ENCODE assay signal across 20 cellular contexts in the genomic region with DNA sequence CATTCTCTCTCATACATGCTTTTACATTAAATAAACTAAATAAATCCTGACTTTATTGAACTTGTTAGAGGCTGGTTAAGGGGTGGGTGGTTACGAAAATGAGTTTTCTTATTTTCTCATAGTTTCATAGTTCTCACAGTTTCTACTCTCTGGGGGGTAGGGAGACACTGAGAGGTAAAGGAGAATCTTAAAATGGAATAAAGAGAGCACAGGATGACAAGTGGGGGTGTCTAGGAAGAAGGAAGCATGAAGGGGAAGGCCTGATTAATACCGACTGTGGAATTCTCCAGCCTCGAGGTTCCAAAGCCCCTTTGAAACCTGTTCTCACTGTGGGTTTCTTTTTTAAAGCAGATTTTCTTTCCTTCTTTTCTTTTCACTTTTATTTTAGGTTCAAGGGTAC.
"Had no signal": no experiment of that assay in that cellular context is flagged by ENCODE, and none has a peak within 500 bp of the region (broad histone marks: within the 10 kb centered on the region; RNA-seq: fewer than 3 reads in every experiment).

No MANE protein-coding gene starts in this region.

- H3K4me3 ChIP-seq: adrenal gland, breast epithelium, left ventricle myocardium inferior, thoracic aorta, upper lobe of right lung had no signal

- H3K36me3 ChIP-seq: adrenal gland, breast epithelium, left ventricle myocardium inferior, thoracic aorta, upper lobe of right lung had no signal

- H3K4me1 Mint-ChIP-seq: immature natural killer cell; neural crest cell; stimulated activated naive B cell treated with anti-CD40 and anti-IgM and Interleukin-4, amounts not matched to agents 10 μg/mL and 1 μg/mL and 100 μg/mL, for 72 hours; WTC11 had no signal

- ATAC-seq: esophagus mucosa; stimulated activated naive B cell treated with anti-CD40 and anti-IgM and Interleukin-4, amounts not matched to agents 10 μg/mL and 1 μg/mL and 100 μg/mL, for 72 hours; upper lobe of right lung; WTC11 had no signal

- H3K9me3 Mint-ChIP-seq: activated naive CD4-positive, alpha-beta T cell treated with anti-CD3 and anti-CD28 coated beads, Interleukin-2, amount 50 U/mL, for 72 hours; activated T-helper 1 cell treated with anti-CD3 and anti-CD28 coated beads, Interleukin-12 subunit alpha, Interleukin-12 subunit beta, Interleukin-2, Interleukin-4 antibody, amounts not matched to agents 30 ng/mL and 10 ng/mL and 1 ng/mL, durations not matched to agents 14 hours and 24 hours and 36 hours; immature natural killer cell; neural crest cell; stimulated activated naive B cell treated with anti-CD40 and anti-IgM and Interleukin-4, amounts not matched to agents 10 μg/mL and 1 μg/mL and 100 μg/mL, for 72 hours; WTC11 had no signal

- DNase-seq: activated CD4-positive, alpha-beta T cell treated with anti-CD3 and anti-CD28 coated beads for 4 hours; activated gamma-delta T cell treated with Interleukin-2 at 50 U/mL for 16 hours; activated T-cell treated with anti-CD3 and anti-CD28 coated beads for 4 hours; adrenal gland; cerebellar nuclear complex; effector CD4-positive, alpha-beta T cell; immature natural killer cell; left ventricle myocardium inferior; mammary epithelial cell; midbrain; stimulated activated naive B cell treated with anti-CD40 and anti-IgM and Interleukin-4, amounts not matched to agents 10 μg/mL and 1 μg/mL and 100 μg/mL, for 72 hours; upper lobe of right lung had no signal

- H3K4me1 ChIP-seq: adrenal gland, breast epithelium, left ventricle myocardium inferior, upper lobe of right lung had no signal

- H3K27ac Mint-ChIP-seq: activated CD4-positive, alpha-beta memory T cell treated with anti-CD3 and anti-CD28 coated beads for 36 hours; activated naive CD4-positive, alpha-beta T cell treated with anti-CD3 and anti-CD28 coated beads, Interleukin-2, amount 50 U/mL, for 72 hours; activated T-helper 1 cell treated with anti-CD3 and anti-CD28 coated beads, Interleukin-12 subunit alpha, Interleukin-12 subunit beta, Interleukin-2, Interleukin-4 antibody, amounts not matched to agents 30 ng/mL and 10 ng/mL and 1 ng/mL, durations not matched to agents 14 hours and 24 hours and 36 hours; immature natural killer cell; stimulated activated naive B cell treated with anti-CD40 and anti-IgM and Interleukin-4, amounts not matched to agents 10 μg/mL and 1 μg/mL and 100 μg/mL, for 72 hours; WTC11 had no signal

- H3K27ac ChIP-seq: adrenal gland, breast epithelium, left ventricle myocardium inferior, thoracic aorta, upper lobe of right lung had no signal

- H3K27me3 ChIP-seq: adrenal gland, breast epithelium, upper lobe of right lung had no signal

- H3K9me3 ChIP-seq: adrenal gland, breast epithelium, left ventricle myocardium inferior, thoracic aorta, upper lobe of right lung had no signal

- H3K36me3 Mint-ChIP-seq: activated CD4-positive, alpha-beta memory T cell treated with anti-CD3 and anti-CD28 coated beads for 36 hours; activated naive CD4-positive, alpha-beta T cell treated with anti-CD3 and anti-CD28 coated beads, Interleukin-2, amount 50 U/mL, for 72 hours; immature natural killer cell; stimulated activated naive B cell treated with anti-CD40 and anti-IgM and Interleukin-4, amounts not matched to agents 10 μg/mL and 1 μg/mL and 100 μg/mL, for 72 hours; WTC11 had no signal

- H3K4me3 Mint-ChIP-seq: activated CD4-positive, alpha-beta memory T cell treated with anti-CD3 and anti-CD28 coated beads for 36 hours; activated T-helper 1 cell treated with anti-CD3 and anti-CD28 coated beads, Interleukin-12 subunit alpha, Interleukin-12 subunit beta, Interleukin-2, Interleukin-4 antibody, amounts not matched to agents 30 ng/mL and 10 ng/mL and 1 ng/mL, durations not matched to agents 14 hours and 24 hours and 36 hours; immature natural killer cell; neural crest cell; stimulated activated naive B cell treated with anti-CD40 and anti-IgM and Interleukin-4, amounts not matched to agents 10 μg/mL and 1 μg/mL and 100 μg/mL, for 72 hours; WTC11 had no signal
